In genomic region chr3:138336454-138336853, GRCh38 we compare ENCODE assay signal across 25 cellular contexts. TPM values are rescaled to one million over a fixed set of nuclear protein-coding genes. Genes with fewer than 3 reads are reported as not detected.
"Had no signal": no experiment of that assay in that cellular context is flagged by ENCODE, and none has a peak within 500 bp of the region (broad histone marks: within the 10 kb centered on the region; RNA-seq: fewer than 3 reads in every experiment).

No MANE protein-coding gene starts in this region.

- ATAC-seq: HepG2, Panc1, PC-3, Right ventricle myocardium inferior, SK-N-SH treated with all-trans-retinoic acid at 6 μM for 48 hours had no signal

- H3K27ac ChIP-seq: SJCRH30 had no signal

- H3K4me3 ChIP-seq: MG63, SJCRH30 had no signal

- H3K36me3 ChIP-seq: MG63, SJCRH30 had no signal

- H3K9me3 ChIP-seq: MG63, SJCRH30 had no signal

- DNase-seq: IMR-90, Karpas-422, KG1, MG63, NCI-H1092, NCI-H1105 treated with DMSO at 0.1 percent for 48 hours, NCI-H1417 treated with DMSO at 0.1 percent for 48 hours, NCI-H1694 treated with DMSO at 0.1 percent for 48 hours, NCI-H1930, NCI-H2081, NCI-H2107, NCI-H2227 treated with DMSO at 0.1 percent for 48 hours, NCI-H524, NCI-H69, NCI-H774, PC-3, SHP77 treated with DMSO at 0.1 percent for 48 hours, SJCRH30 had no signal

- H3K27me3 ChIP-seq: SJCRH30 had no signal

RNA-seq across cellular contexts. Expression of gene NME9, which starts 6.8 kb away (rescaled TPM):
- total RNA-seq: HepG2, HT-29, IMR-90, NCI-H460, OCI-LY7, Right ventricle myocardium inferior had no signal
- polyA plus RNA-seq: HepG2, IMR-90 had no signal

RNA-seq across cellular contexts. Expression of gene MRAS, which starts 11.9 kb away (rescaled TPM):
- total RNA-seq: OCI-LY7 had no signal
